Comparison of ENCODE assay signal across 18 cellular contexts in the genomic region with DNA sequence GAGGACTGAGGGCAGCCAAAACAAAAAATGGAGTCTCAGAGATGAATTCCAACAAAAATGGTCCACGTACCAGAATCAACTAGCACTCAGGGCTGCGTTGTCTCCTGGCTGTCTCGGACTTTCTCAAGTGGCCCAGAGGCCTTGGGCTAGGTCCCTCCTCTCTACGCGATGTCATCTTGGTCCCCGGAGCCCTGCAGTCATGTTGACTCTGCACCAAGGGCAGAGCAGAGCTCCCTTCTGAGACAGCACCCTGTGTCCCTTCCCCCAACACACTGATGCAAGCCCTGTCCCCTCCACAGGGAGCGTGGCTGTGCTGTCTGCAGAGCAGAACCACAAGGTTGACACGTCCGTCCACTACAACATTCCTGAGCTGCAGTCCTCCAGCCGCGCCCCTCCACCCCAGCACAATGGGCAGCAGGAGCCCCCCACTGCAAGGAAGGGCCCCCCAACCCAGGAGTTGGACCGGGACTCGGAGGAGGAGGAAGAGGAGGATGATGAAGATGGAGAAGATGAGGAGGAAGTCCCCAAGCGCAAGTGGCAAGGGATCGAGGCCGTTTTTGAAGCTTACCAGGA. TPM values are rescaled to one million over a fixed set of nuclear protein-coding genes. Genes with fewer than 3 reads are reported as not detected.
DNase-seq lines count a peak whose midpoint lies in the region; ATAC-seq and TF ChIP-seq lines count a peak whose summit lies in the region.
"Had no signal": no experiment of that assay in that cellular context is flagged by ENCODE, and none has a peak within 500 bp of the region (broad histone marks: within the 10 kb centered on the region; RNA-seq: fewer than 3 reads in every experiment).

No MANE protein-coding gene starts in this region.

- peaks cover under 1% of the 10 kb centered on the region for H4K20me1 ChIP-seq in neural progenitor cell (ENCODE audit: low read depth)

- H3K4me1 ChIP-seq in Panc1 (ENCODE audit: control insufficient read depth, insufficient read depth, low read length) (peaks cover 6% of the 10 kb centered on the region; the same call in 1 of the 2 replicates), spleen (peaks cover 0 to 2% (median 0%) of the 10 kb centered on the region in 6 donors), neural progenitor cell (peaks cover 3% of the 10 kb centered on the region)
- H3K4me1 ChIP-seq: BLaER1 had no signal

- CTCF ChIA-PET in Panc1 (lab: Charles Lee): no interaction called here

- TSS peak; percentile 53 for BruUV-seq in Panc1 (replicated peaks; lab: Mats Ljungman, UMichigan)

- intact Hi-C loops in Panc1 (cut with micrococcal nuclease; ENCODE audit: unreplicated experiment) (no loop called here), spleen (cut with DNase I; ENCODE audit: low total_unique reads) (no loop called here), natural killer cell (cut with micrococcal nuclease) (no loop called here)

- H3K79me2 ChIP-seq in neural progenitor cell (ENCODE audit: low read depth): no peaks in the 10 kb centered on the region

- H3K27me3 Mint-ChIP-seq in glutamatergic neuron (ENCODE audit: unreplicated experiment): peaks cover 55% of the 10 kb centered on the region
- peaks cover 9% of the 10 kb centered on the region for H3K27me3 Mint-ChIP-seq in neural progenitor cell (ENCODE audit: insufficient read depth, low read depth)
- no peaks in the 10 kb centered on the region for H3K27me3 Mint-ChIP-seq in natural killer cell (ENCODE audit: low read depth in 2 of 2)
- H3K27me3 Mint-ChIP-seq: CD8-positive, alpha-beta memory T cell had no signal

- no peak overlapping the region for H3K9ac ChIP-seq in neural progenitor cell
- H3K9ac ChIP-seq: BLaER1, SK-N-SH had no signal

- TF ChIP-seq CTCF in Panc1 (IDR thresholded peaks at IDR 0.05) (no peak), glutamatergic neuron (IDR thresholded peaks at IDR 0.05; ENCODE audit: partially characterized antibody, unreplicated experiment) (no peak), spleen (IDR thresholded peaks at IDR 0.05 in 8 of 11, conservative IDR thresholded peaks at IDR 0.05 in 3 of 11) (no peak), neural progenitor cell (IDR thresholded peaks at IDR 0.05) (no peak), natural killer cell (IDR thresholded peaks at IDR 0.05) (no peak)

- in situ Hi-C loops in Panc1 (cut with HindIII; ENCODE audit: low pct_unique_long_range_greater_than_20kb, low sequenced_read_pairs): no loop called here

- H3K36me3 ChIP-seq in Panc1 (ENCODE audit: control insufficient read depth, insufficient read depth, low read length): peaks cover 21% of the 10 kb centered on the region
- peaks cover 18 to 100% (median 96%) of the 10 kb centered on the region in 6 donors for H3K36me3 ChIP-seq in spleen
- no peaks in the 10 kb centered on the region for H3K36me3 ChIP-seq in neural progenitor cell

- no peak overlapping the region for H3K4me3 ChIP-seq in Panc1 (ENCODE audit: low read depth in 2 of 2, low read length in 2 of 2)
- no peak overlapping the region for H3K4me3 ChIP-seq in spleen
- H3K4me3 ChIP-seq in neural progenitor cell: no peak overlapping the region
- H3K4me3 ChIP-seq: BLaER1 had no signal

- no peaks in the 10 kb centered on the region for H3K27me3 ChIP-seq in Panc1 (ENCODE audit: control insufficient read depth, insufficient read depth, low read length)
- no peaks in the 10 kb centered on the region for H3K27me3 ChIP-seq in spleen (replicated peaks in 1 of 7)
- H3K27me3 ChIP-seq in neural progenitor cell: no peaks in the 10 kb centered on the region
- H3K27me3 ChIP-seq: BLaER1 had no signal

- TF ChIP-seq POLR2A in spleen (IDR thresholded peaks at IDR 0.05): no peak

- ATAC-seq in Panc1 (peak; percentile 40; the same call in 1 of the 2 replicates), natural killer cell (no peak)

- POLR2A ChIA-PET in Panc1 (lab: Charles Lee): interaction anchor here (0.5 kb wide), 1 partner anchor 1733 kb away, joined by 6 read pairs; no protein-coding TSS in a partner anchor

- H3K36me3 Mint-ChIP-seq in glutamatergic neuron (ENCODE audit: unreplicated experiment): peaks cover 4% of the 10 kb centered on the region
- peaks cover 49% of the 10 kb centered on the region for H3K36me3 Mint-ChIP-seq in neural progenitor cell
- peaks cover 18% of the 10 kb centered on the region for H3K36me3 Mint-ChIP-seq in natural killer cell

- H3K27ac Mint-ChIP-seq in glutamatergic neuron (ENCODE audit: unreplicated experiment) (peak overlapping the region; percentile 66), neural progenitor cell (no peak overlapping the region), natural killer cell (peak overlapping the region in 1 of 2 donors; percentile 36)

- H3K9me3 Mint-ChIP-seq in glutamatergic neuron (ENCODE audit: unreplicated experiment): peaks cover 66% of the 10 kb centered on the region
- no peaks in the 10 kb centered on the region for H3K9me3 Mint-ChIP-seq in neural progenitor cell
- no peaks in the 10 kb centered on the region for H3K9me3 Mint-ChIP-seq in natural killer cell
- H3K9me3 Mint-ChIP-seq: CD8-positive, alpha-beta memory T cell had no signal

- no peaks in the 10 kb centered on the region for H3K9me3 ChIP-seq in Panc1 (ENCODE audit: control insufficient read depth, insufficient read depth, low read depth, low read length)
- H3K9me3 ChIP-seq in spleen: no peaks in the 10 kb centered on the region
- no peaks in the 10 kb centered on the region for H3K9me3 ChIP-seq in neural progenitor cell (ENCODE audit: low read depth)
- H3K9me3 ChIP-seq: BLaER1, SK-N-SH had no signal

- H3K4me2 ChIP-seq in neural progenitor cell: no peak overlapping the region
- H3K4me2 ChIP-seq: BLaER1, SK-N-SH had no signal

- H2AFZ ChIP-seq in neural progenitor cell (replicated peaks): no peak overlapping the region

- no peak overlapping the region for H3K27ac ChIP-seq in Panc1 (ENCODE audit: low read length)
- H3K27ac ChIP-seq in spleen: no peak overlapping the region
- no peak overlapping the region for H3K27ac ChIP-seq in neural progenitor cell
- H3K27ac ChIP-seq: 22Rv1, BLaER1 had no signal

- H3K4me3 Mint-ChIP-seq in glutamatergic neuron (ENCODE audit: unreplicated experiment): no peak overlapping the region
- H3K4me3 Mint-ChIP-seq in neural progenitor cell: no peak overlapping the region
- no peak overlapping the region for H3K4me3 Mint-ChIP-seq in natural killer cell
- H3K4me3 Mint-ChIP-seq: CD8-positive, alpha-beta memory T cell had no signal

- H3K4me1 Mint-ChIP-seq in glutamatergic neuron (ENCODE audit: low read depth, unreplicated experiment) (peaks cover 21% of the 10 kb centered on the region), neural progenitor cell (peaks cover 4% of the 10 kb centered on the region), natural killer cell (peaks cover 0 to 9% of the 10 kb centered on the region in 2 donors)
- H3K4me1 Mint-ChIP-seq: CD8-positive, alpha-beta memory T cell had no signal

- DNase-seq in NCI-H82 (lab: John Stamatoyannopoulos, UW) (peak; percentile 28), NCI-H82 treated with DMSO at 0.1 percent for 48 hours (lab: John Stamatoyannopoulos, UW; ENCODE audit: unreplicated experiment) (no peak), Panc1 (ENCODE audit: low read depth, low spot score) (no peak), glutamatergic neuron (no peak), spleen (peak; percentile 61), neural progenitor cell (ENCODE audit: low spot score) (no peak), natural killer cell (no peak), T1000 (lab: John Stamatoyannopoulos, UW) (no peak)
- DNase-seq: CD8-positive, alpha-beta memory T cell; GF-D8; MV-4-11; NCI-H1436; NCI-H2081 treated with DMSO at 0.1 percent for 48 hours; NCI-H524 treated with DMSO at 0.1 percent for 48 hours; OCI-M1; SK-N-SH had no signal

- H3F3A ChIP-seq in neural progenitor cell (ENCODE audit: low read depth): peaks cover 10% of the 10 kb centered on the region

- 89 to 95% (median 91%) methylated on average over 13 to 16 of the region's 16 CpGs for WGBS in spleen, 5 donors

RNA-seq across cellular contexts. Expression of a gene that starts 20.8 kb away (rescaled TPM):
- total RNA-seq in Panc1 (2021; ENCODE audit: unreplicated experiment): 12.0 TPM
- 4.2 TPM for polyA plus RNA-seq in Panc1 (2012; ENCODE audit: insufficient read length)
- 7.1 TPM for total RNA-seq in glutamatergic neuron (ENCODE audit: unreplicated experiment)
- 1 to 10 TPM; 1.0 to 7.0 (median 2.3) TPM for total RNA-seq in spleen
- 1 to 10 TPM; 1.3 to 5.4 (median 2.3) TPM for polyA plus RNA-seq in spleen
- total RNA-seq in neural progenitor cell (ENCODE audit: low replicate concordance): 47.9 and 51.9 TPM in 2 replicates
- total RNA-seq in natural killer cell: 1 to 10 TPM in 1 of 3 donors, under 1 TPM in 2; 0.73 to 2.6 (median 0.89) TPM

RNA-seq across cellular contexts. Expression of a gene that starts 54.8 kb away (rescaled TPM):
- 97.5 TPM for total RNA-seq in Panc1 (2021; ENCODE audit: unreplicated experiment)
- 79.9 TPM for polyA plus RNA-seq in Panc1 (2012; ENCODE audit: insufficient read length)
- 473 TPM for total RNA-seq in glutamatergic neuron (ENCODE audit: unreplicated experiment)
- 100 to 1,000 TPM in 1 of 7 donors, 10 to 100 TPM in 6; 79.8 to 121 (median 91.4) TPM for total RNA-seq in spleen
- polyA plus RNA-seq in spleen: 10 to 100 TPM in 1 of 3 donors, 1 to 10 TPM in 2; 7.4 to 23.2 (median 9.2) TPM
- 7.7 and 20.4 TPM in 2 replicates for total RNA-seq in neural progenitor cell (ENCODE audit: low replicate concordance)
- total RNA-seq in natural killer cell: 100 to 1,000 TPM; 232 to 277 (median 233) TPM

Comparison
In these comparisons a context has a peak if more than half of its experiments do, and no peak if none do; other contexts are left out.
1. DNase-seq: peak in NCI-H82 (single experiment) and spleen (single experiment); none in NCI-H82 treated with DMSO at 0.1 percent for 48 hours (single experiment), Panc1 (single experiment), glutamatergic neuron (single experiment), neural progenitor cell (single experiment), natural killer cell (single experiment) and T1000 (single experiment).